Comparison of ENCODE assay signal across 10 cellular contexts in the genomic region with DNA sequence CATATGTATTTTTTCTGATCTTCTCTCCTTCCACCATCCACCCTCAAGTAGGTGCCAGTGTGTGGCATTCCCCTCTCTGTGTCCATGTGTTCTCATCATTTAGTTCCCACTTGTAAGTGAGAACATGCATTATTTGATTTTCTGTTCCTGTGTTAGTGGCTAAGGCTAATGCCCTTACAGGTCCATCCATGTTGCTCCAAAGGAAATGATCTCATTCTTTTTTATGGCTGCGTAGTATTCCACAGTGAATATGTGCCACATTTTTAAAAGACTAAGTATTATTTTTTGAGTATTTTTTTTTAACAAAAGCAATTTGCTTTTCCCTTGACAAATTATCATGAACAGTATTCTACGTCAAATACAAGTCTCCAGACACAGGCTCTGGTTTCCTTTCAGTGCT.
"Had no signal": no experiment of that assay in that cellular context is flagged by ENCODE, and none has a peak within 500 bp of the region (broad histone marks: within the 10 kb centered on the region; RNA-seq: fewer than 3 reads in every experiment).

No MANE protein-coding gene starts in this region.

- H3K4me3 ChIP-seq: GM23338 had no signal

- ATAC-seq: GM23338, HepG2 had no signal

- FAIRE-seq: H1, H54, HepG2 had no signal

- H3K4me3 Mint-ChIP-seq: GM23338, H9, HFFc6, IgD-negative memory B cell had no signal

- H3K27ac ChIP-seq: HL-60 had no signal

- H3K27ac Mint-ChIP-seq: GM23338, HFFc6, IgD-negative memory B cell had no signal

- H2AFZ ChIP-seq: GM23338 had no signal

- H3K27me3 Mint-ChIP-seq: IgD-negative memory B cell had no signal

- H3K4me1 Mint-ChIP-seq: GM23338 had no signal

- H3K4me2 ChIP-seq: GM23338 had no signal

- DNase-seq: H9, HCEC 1CT, HFFc6, KG1 had no signal
